Comparison of ENCODE assay signal across 1 cellular context in the genomic region with DNA sequence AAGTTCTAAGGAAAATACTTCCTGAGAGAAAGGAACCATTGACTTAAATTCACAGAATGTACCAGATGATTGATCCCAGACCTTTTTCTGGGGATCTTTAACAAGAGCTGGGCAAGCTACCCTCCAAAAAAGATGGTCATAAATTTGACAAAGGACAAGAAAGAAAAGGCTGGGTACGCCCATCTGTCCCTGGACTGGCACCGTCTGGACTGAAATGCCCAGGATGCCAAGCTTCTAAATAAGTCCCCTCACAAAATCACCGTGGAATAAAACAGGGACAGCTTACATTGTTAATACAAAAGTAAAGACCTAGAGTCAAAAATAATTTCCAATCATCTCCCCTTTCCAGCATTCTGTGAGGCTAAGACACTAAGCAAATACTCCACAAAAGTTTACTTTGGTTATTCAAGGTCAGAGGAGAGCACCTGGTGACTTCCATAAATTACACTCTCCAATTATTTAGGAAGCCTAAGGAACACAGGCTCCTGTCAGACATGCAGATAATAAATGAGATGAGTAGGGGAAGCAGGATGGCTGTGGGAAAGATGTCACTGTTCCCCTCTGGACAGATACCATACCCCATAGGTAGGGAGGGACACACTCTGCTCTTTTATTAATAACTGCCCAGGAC.
TF ChIP-seq lines count a peak whose summit lies in the region.

No MANE protein-coding gene starts in this region.

TF ChIP-seq in HepG2, 621 proteins besides CTCF, POLR2A, EP300 and RAD21 (continued from another document and continues in another):
- TF ChIP-seq, protein P1, sequence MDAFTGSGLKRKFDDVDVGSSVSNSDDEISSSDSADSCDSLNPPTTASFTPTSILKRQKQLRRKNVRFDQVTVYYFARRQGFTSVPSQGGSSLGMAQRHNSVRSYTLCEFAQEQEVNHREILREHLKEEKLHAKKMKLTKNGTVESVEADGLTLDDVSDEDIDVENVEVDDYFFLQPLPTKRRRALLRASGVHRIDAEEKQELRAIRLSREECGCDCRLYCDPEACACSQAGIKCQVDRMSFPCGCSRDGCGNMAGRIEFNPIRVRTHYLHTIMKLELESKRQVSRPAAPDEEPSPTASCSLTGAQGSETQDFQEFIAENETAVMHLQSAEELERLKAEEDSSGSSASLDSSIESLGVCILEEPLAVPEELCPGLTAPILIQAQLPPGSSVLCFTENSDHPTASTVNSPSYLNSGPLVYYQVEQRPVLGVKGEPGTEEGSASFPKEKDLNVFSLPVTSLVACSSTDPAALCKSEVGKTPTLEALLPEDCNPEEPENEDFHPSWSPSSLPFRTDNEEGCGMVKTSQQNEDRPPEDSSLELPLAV (CRISPR knock-in tag; conservative IDR thresholded peaks at IDR 0.05; ENCODE audit: low read depth) = no peak
- no peak for TF ChIP-seq ZNF225 (CRISPR knock-in tag; IDR thresholded peaks at IDR 0.05)
- TF ChIP-seq, protein P2, sequence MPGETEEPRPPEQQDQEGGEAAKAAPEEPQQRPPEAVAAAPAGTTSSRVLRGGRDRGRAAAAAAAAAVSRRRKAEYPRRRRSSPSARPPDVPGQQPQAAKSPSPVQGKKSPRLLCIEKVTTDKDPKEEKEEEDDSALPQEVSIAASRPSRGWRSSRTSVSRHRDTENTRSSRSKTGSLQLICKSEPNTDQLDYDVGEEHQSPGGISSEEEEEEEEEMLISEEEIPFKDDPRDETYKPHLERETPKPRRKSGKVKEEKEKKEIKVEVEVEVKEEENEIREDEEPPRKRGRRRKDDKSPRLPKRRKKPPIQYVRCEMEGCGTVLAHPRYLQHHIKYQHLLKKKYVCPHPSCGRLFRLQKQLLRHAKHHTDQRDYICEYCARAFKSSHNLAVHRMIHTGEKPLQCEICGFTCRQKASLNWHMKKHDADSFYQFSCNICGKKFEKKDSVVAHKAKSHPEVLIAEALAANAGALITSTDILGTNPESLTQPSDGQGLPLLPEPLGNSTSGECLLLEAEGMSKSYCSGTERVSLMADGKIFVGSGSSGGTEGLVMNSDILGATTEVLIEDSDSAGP (CRISPR knock-in tag; IDR thresholded peaks at IDR 0.05; ENCODE audit: borderline replicate concordance) = no peak
- no peak for TF ChIP-seq ZFY (CRISPR knock-in tag; IDR thresholded peaks at IDR 0.05)
- no peak for TF ChIP-seq NFKBIZ (CRISPR knock-in tag; IDR thresholded peaks at IDR 0.05)
- TF ChIP-seq, protein P3, sequence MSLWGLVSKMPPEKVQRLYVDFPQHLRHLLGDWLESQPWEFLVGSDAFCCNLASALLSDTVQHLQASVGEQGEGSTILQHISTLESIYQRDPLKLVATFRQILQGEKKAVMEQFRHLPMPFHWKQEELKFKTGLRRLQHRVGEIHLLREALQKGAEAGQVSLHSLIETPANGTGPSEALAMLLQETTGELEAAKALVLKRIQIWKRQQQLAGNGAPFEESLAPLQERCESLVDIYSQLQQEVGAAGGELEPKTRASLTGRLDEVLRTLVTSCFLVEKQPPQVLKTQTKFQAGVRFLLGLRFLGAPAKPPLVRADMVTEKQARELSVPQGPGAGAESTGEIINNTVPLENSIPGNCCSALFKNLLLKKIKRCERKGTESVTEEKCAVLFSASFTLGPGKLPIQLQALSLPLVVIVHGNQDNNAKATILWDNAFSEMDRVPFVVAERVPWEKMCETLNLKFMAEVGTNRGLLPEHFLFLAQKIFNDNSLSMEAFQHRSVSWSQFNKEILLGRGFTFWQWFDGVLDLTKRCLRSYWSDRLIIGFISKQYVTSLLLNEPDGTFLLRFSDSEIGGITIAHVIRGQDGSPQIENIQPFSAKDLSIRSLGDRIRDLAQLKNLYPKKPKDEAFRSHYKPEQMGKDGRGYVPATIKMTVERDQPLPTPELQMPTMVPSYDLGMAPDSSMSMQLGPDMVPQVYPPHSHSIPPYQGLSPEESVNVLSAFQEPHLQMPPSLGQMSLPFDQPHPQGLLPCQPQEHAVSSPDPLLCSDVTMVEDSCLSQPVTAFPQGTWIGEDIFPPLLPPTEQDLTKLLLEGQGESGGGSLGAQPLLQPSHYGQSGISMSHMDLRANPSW (CRISPR knock-in tag; IDR thresholded peaks at IDR 0.05; ENCODE audit: borderline replicate concordance) = 0 out of 2 replicates have a peak, but pooled peaks have one; percentile 67
- no peak for TF ChIP-seq ZNF234 (CRISPR knock-in tag; conservative IDR thresholded peaks at IDR 0.05)
- TF ChIP-seq KLF16 (CRISPR knock-in tag; IDR thresholded peaks at IDR 0.05) = no peak
- no peak; the same call in 1 of the 2 replicates for TF ChIP-seq SMYD3 (CRISPR knock-in tag; IDR thresholded peaks at IDR 0.05)
- TF ChIP-seq TAF15 (IDR thresholded peaks at IDR 0.05; ENCODE audit: low read depth, low read length, poor library complexity, severe bottlenecking) = no peak
- TF ChIP-seq, protein P4, sequence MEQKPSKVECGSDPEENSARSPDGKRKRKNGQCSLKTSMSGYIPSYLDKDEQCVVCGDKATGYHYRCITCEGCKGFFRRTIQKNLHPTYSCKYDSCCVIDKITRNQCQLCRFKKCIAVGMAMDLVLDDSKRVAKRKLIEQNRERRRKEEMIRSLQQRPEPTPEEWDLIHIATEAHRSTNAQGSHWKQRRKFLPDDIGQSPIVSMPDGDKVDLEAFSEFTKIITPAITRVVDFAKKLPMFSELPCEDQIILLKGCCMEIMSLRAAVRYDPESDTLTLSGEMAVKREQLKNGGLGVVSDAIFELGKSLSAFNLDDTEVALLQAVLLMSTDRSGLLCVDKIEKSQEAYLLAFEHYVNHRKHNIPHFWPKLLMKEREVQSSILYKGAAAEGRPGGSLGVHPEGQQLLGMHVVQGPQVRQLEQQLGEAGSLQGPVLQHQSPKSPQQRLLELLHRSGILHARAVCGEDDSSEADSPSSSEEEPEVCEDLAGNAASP (CRISPR knock-in tag; IDR thresholded peaks at IDR 0.05; ENCODE audit: borderline replicate concordance) = 0 out of 2 replicates have a peak, but pooled peaks have one; percentile 36
- TF ChIP-seq, protein P5, sequence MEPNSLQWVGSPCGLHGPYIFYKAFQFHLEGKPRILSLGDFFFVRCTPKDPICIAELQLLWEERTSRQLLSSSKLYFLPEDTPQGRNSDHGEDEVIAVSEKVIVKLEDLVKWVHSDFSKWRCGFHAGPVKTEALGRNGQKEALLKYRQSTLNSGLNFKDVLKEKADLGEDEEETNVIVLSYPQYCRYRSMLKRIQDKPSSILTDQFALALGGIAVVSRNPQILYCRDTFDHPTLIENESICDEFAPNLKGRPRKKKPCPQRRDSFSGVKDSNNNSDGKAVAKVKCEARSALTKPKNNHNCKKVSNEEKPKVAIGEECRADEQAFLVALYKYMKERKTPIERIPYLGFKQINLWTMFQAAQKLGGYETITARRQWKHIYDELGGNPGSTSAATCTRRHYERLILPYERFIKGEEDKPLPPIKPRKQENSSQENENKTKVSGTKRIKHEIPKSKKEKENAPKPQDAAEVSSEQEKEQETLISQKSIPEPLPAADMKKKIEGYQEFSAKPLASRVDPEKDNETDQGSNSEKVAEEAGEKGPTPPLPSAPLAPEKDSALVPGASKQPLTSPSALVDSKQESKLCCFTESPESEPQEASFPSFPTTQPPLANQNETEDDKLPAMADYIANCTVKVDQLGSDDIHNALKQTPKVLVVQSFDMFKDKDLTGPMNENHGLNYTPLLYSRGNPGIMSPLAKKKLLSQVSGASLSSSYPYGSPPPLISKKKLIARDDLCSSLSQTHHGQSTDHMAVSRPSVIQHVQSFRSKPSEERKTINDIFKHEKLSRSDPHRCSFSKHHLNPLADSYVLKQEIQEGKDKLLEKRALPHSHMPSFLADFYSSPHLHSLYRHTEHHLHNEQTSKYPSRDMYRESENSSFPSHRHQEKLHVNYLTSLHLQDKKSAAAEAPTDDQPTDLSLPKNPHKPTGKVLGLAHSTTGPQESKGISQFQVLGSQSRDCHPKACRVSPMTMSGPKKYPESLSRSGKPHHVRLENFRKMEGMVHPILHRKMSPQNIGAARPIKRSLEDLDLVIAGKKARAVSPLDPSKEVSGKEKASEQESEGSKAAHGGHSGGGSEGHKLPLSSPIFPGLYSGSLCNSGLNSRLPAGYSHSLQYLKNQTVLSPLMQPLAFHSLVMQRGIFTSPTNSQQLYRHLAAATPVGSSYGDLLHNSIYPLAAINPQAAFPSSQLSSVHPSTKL (CRISPR knock-in tag; IDR thresholded peaks at IDR 0.05) = peak; percentile 79
- no peak for TF ChIP-seq ZNF552 (CRISPR knock-in tag; IDR thresholded peaks at IDR 0.05; ENCODE audit: borderline replicate concordance)
- no peak for TF ChIP-seq ZFP1 (CRISPR knock-in tag; IDR thresholded peaks at IDR 0.05)
- TF ChIP-seq MEF2D (CRISPR knock-in tag; IDR thresholded peaks at IDR 0.05) = no peak
- TF ChIP-seq THYN1 (CRISPR knock-in tag; IDR thresholded peaks at IDR 0.05; ENCODE audit: borderline replicate concordance, low read depth) = no peak
- TF ChIP-seq REPIN1 (CRISPR knock-in tag; IDR thresholded peaks at IDR 0.05; ENCODE audit: borderline replicate concordance, low read depth) = 0 out of 2 replicates have a peak, but pooled peaks have one; percentile 8
- TF ChIP-seq, protein P6, sequence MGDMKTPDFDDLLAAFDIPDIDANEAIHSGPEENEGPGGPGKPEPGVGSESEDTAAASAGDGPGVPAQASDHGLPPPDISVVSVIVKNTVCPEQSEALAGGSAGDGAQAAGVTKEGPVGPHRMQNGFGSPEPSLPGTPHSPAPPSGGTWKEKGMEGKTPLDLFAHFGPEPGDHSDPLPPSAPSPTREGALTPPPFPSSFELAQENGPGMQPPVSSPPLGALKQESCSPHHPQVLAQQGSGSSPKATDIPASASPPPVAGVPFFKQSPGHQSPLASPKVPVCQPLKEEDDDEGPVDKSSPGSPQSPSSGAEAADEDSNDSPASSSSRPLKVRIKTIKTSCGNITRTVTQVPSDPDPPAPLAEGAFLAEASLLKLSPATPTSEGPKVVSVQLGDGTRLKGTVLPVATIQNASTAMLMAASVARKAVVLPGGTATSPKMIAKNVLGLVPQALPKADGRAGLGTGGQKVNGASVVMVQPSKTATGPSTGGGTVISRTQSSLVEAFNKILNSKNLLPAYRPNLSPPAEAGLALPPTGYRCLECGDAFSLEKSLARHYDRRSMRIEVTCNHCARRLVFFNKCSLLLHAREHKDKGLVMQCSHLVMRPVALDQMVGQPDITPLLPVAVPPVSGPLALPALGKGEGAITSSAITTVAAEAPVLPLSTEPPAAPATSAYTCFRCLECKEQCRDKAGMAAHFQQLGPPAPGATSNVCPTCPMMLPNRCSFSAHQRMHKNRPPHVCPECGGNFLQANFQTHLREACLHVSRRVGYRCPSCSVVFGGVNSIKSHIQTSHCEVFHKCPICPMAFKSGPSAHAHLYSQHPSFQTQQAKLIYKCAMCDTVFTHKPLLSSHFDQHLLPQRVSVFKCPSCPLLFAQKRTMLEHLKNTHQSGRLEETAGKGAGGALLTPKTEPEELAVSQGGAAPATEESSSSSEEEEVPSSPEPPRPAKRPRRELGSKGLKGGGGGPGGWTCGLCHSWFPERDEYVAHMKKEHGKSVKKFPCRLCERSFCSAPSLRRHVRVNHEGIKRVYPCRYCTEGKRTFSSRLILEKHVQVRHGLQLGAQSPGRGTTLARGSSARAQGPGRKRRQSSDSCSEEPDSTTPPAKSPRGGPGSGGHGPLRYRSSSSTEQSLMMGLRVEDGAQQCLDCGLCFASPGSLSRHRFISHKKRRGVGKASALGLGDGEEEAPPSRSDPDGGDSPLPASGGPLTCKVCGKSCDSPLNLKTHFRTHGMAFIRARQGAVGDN (CRISPR knock-in tag; IDR thresholded peaks at IDR 0.05) = no peak
- no peak for TF ChIP-seq YEATS2 (CRISPR knock-in tag; IDR thresholded peaks at IDR 0.05; ENCODE audit: borderline replicate concordance)
- TF ChIP-seq ZNF564 (CRISPR knock-in tag; IDR thresholded peaks at IDR 0.05) = no peak
- TF ChIP-seq FOXP1 (IDR thresholded peaks at IDR 0.05) = no peak
- no peak; the same call in 1 of the 2 replicates for TF ChIP-seq FOXP1 (CRISPR knock-in tag; IDR thresholded peaks at IDR 0.05)
- TF ChIP-seq, protein P7, sequence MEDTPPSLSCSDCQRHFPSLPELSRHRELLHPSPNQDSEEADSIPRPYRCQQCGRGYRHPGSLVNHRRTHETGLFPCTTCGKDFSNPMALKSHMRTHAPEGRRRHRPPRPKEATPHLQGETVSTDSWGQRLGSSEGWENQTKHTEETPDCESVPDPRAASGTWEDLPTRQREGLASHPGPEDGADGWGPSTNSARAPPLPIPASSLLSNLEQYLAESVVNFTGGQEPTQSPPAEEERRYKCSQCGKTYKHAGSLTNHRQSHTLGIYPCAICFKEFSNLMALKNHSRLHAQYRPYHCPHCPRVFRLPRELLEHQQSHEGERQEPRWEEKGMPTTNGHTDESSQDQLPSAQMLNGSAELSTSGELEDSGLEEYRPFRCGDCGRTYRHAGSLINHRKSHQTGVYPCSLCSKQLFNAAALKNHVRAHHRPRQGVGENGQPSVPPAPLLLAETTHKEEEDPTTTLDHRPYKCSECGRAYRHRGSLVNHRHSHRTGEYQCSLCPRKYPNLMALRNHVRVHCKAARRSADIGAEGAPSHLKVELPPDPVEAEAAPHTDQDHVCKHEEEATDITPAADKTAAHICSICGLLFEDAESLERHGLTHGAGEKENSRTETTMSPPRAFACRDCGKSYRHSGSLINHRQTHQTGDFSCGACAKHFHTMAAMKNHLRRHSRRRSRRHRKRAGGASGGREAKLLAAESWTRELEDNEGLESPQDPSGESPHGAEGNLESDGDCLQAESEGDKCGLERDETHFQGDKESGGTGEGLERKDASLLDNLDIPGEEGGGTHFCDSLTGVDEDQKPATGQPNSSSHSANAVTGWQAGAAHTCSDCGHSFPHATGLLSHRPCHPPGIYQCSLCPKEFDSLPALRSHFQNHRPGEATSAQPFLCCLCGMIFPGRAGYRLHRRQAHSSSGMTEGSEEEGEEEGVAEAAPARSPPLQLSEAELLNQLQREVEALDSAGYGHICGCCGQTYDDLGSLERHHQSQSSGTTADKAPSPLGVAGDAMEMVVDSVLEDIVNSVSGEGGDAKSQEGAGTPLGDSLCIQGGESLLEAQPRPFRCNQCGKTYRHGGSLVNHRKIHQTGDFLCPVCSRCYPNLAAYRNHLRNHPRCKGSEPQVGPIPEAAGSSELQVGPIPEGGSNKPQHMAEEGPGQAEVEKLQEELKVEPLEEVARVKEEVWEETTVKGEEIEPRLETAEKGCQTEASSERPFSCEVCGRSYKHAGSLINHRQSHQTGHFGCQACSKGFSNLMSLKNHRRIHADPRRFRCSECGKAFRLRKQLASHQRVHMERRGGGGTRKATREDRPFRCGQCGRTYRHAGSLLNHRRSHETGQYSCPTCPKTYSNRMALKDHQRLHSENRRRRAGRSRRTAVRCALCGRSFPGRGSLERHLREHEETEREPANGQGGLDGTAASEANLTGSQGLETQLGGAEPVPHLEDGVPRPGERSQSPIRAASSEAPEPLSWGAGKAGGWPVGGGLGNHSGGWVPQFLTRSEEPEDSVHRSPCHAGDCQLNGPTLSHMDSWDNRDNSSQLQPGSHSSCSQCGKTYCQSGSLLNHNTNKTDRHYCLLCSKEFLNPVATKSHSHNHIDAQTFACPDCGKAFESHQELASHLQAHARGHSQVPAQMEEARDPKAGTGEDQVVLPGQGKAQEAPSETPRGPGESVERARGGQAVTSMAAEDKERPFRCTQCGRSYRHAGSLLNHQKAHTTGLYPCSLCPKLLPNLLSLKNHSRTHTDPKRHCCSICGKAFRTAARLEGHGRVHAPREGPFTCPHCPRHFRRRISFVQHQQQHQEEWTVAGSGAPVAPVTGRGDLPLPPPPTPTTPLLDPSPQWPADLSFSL (CRISPR knock-in tag; IDR thresholded peaks at IDR 0.05) = no peak
